14 cellular contexts compared by ENCODE assay signal in the genomic region with DNA sequence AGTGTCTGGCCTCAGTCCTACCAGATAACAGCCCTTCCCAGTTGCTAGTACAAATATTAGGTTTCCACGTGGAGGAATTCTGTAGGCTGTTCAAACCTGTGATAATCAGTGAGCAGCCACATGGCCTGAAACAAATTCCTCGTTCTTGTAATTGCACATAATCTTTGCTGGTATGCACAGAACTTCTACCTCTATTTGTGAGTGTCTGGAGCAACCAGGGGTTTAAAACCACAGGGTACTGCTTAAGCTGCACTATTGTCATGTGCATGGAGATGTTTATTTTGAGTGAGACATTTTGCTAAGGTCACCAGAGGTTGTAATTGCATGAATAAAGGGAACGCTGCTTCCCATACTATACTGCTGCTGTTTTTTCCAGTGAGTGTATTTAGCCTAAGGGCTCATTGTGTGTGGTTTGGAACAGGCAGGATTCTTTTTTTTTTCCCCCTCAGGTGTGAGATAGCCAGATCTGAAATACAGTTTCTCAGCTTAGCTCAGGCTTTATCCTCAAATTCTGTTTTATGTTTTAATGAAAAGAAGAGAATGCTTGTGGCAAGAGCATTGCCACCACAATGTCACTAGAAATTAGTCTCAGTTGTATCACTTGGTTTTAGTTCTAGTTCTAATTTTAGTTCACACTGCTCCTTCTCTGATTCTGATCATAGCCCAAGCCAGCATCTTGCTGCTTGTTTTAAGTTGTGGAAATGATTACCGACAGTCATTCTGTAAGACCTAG.
DNase-seq lines count a peak whose midpoint lies in the region; ATAC-seq and TF ChIP-seq lines count a peak whose summit lies in the region.
"Had no signal": no experiment of that assay in that cellular context is flagged by ENCODE, and none has a peak within 500 bp of the region (broad histone marks: within the 10 kb centered on the region; RNA-seq: fewer than 3 reads in every experiment).

No MANE protein-coding gene starts in this region.

- no peaks in the 10 kb centered on the region for H3K27me3 Mint-ChIP-seq in progenitor cell of endocrine pancreas

- H3K4me1 ChIP-seq in foreskin keratinocyte, result peaks cover 6% of the 10 kb centered on the region

- DNase-seq in H7 (peak; percentile 34), foreskin keratinocyte (peak in 1 of 2 donors; percentile 53), progenitor cell of endocrine pancreas (ENCODE audit: low spot score, unreplicated experiment) (no peak), putamen (ENCODE audit: low spot score) (no peak), SIG-M5 treated with dmso at 0.1 percent for 504 hours (lab: John Stamatoyannopoulos, UW; ENCODE audit: unreplicated experiment) (no peak)
- DNase-seq in activated effector memory CD4-positive, alpha-beta T cell treated with Interleukin-2 at 50 U/mL for 16 hours, result no peak
- DNase-seq: activated CD4-positive, alpha-beta T cell treated with anti-CD3 and anti-CD28 coated beads, Interleukin-2, amount 50 U/mL, for 1 hour; activated naive CD4-positive, alpha-beta T cell treated with Interleukin-2 at 50 U/mL for 16 hours; NCI-H748 treated with DMSO at 0.1 percent for 48 hours; stimulated activated CD4-positive, alpha-beta T cell treated with anti-CD3 and anti-CD28 coated beads, Interleukin-4, amount 100 ng/mL, for 1 hour; SW 1271 had no signal

- H3K27me3 ChIP-seq in H7 (ENCODE audit: control insufficient read depth, insufficient read depth, low read length), result no peaks in the 10 kb centered on the region
- no peaks in the 10 kb centered on the region for H3K27me3 ChIP-seq in foreskin keratinocyte

- peak overlapping the region; percentile 29 for H3K4me3 Mint-ChIP-seq in progenitor cell of endocrine pancreas (ENCODE audit: low read depth)
- H3K4me3 Mint-ChIP-seq: neural crest cell had no signal

- no peaks in the 10 kb centered on the region for H3K36me3 ChIP-seq in H7 (replicated peaks; ENCODE audit: control insufficient read depth, insufficient read depth, low read length)

- peak overlapping the region; percentile 82 for H3K27ac ChIP-seq in VCaP
- no peak overlapping the region for H3K27ac ChIP-seq in foreskin keratinocyte

- ATAC-seq in foreskin keratinocyte (peak; percentile 65), HG02759 (IDR thresholded peaks at IDR 0.05; ENCODE audit: unreplicated experiment) (no peak)

- TF ChIP-seq CTCF in VCaP (conservative IDR thresholded peaks at IDR 0.05), result no peak
- no peak for TF ChIP-seq CTCF in foreskin keratinocyte (conservative IDR thresholded peaks at IDR 0.05)
- no peak for TF ChIP-seq CTCF in progenitor cell of endocrine pancreas (IDR thresholded peaks at IDR 0.05; ENCODE audit: unreplicated experiment)

- peaks cover 20% of the 10 kb centered on the region for H3K36me3 Mint-ChIP-seq in progenitor cell of endocrine pancreas (ENCODE audit: insufficient read depth)

- peaks cover 59% of the 10 kb centered on the region for H3K4me1 Mint-ChIP-seq in progenitor cell of endocrine pancreas (ENCODE audit: low read depth)

- H3K4me3 ChIP-seq in H7 (ENCODE audit: insufficient read depth, low read depth, low read length), result no peak overlapping the region

- no peaks in the 10 kb centered on the region for H3K9me3 Mint-ChIP-seq in progenitor cell of endocrine pancreas (ENCODE audit: low read depth)
- H3K9me3 Mint-ChIP-seq: neural crest cell had no signal

- peak overlapping the region; percentile 92 for H3K27ac Mint-ChIP-seq in progenitor cell of endocrine pancreas
